In genomic region chr9:104094534-104095020, GRCh38 we compare ENCODE assay signal across 8 cellular contexts. TPM values are rescaled to one million over a fixed set of nuclear protein-coding genes. Genes with fewer than 3 reads are reported as not detected.
DNase-seq lines count a peak whose midpoint lies in the region; ATAC-seq and TF ChIP-seq lines count a peak whose summit lies in the region.

No MANE protein-coding gene starts in this region.

- H3K4me3 ChIP-seq in SJCRH30 (peak overlapping the region; percentile 92), fibroblast of villous mesenchyme (ENCODE audit: low read depth, low read length) (peak overlapping the region; percentile 87), skeletal muscle tissue (ENCODE audit: low read length in 3 of 3) (peak overlapping the region; percentile 84 to 95 (median 88))

- peaks cover 16% of the 10 kb centered on the region for H3K36me3 ChIP-seq in SJCRH30
- no peaks in the 10 kb centered on the region for H3K36me3 ChIP-seq in skeletal muscle tissue (ENCODE audit: control insufficient read depth in 3 of 3, insufficient read depth in 3 of 3, low read length in 3 of 3)

- no peaks in the 10 kb centered on the region for H3K27me3 ChIP-seq in SJCRH30
- H3K27me3 ChIP-seq in skeletal muscle tissue (ENCODE audit: control insufficient read depth in 3 of 3, insufficient read depth in 3 of 3, low read length in 3 of 3) = no peaks in the 10 kb centered on the region

- peak; percentile 3 for ATAC-seq in HG03045 (IDR thresholded peaks at IDR 0.05; ENCODE audit: unreplicated experiment)
- ATAC-seq in HG02870 (IDR thresholded peaks at IDR 0.05; ENCODE audit: unreplicated experiment) = no peak

- peak overlapping the region; percentile 59 to 88 (median 68) for H3K9ac ChIP-seq in skeletal muscle tissue (ENCODE audit: low read depth in 1 of 3, low read length in 3 of 3)

- peak; percentile 1 for DNase-seq in stimulated activated CD8-positive, alpha-beta memory T cell treated with anti-CD3 and anti-CD28 coated beads, Interleukin-12 subunit alpha, Interleukin-12 subunit beta, amount 100 ng/mL, for 24 hours (ENCODE audit: extremely low read depth)
- DNase-seq in stimulated activated CD8-positive, alpha-beta memory T cell treated with anti-CD3 and anti-CD28 coated beads, Interleukin-4, amount 100 ng/mL, for 48 hours = no peak
- peak in 1 of 2 experiments; percentile 6 for DNase-seq in SJCRH30
- DNase-seq in fibroblast of villous mesenchyme (ENCODE audit: low read depth) = peak; percentile 17
- DNase-seq in activated effector memory CD4-positive, alpha-beta T cell treated with Interleukin-2 at 50 U/mL for 16 hours = no peak

- H3K4me1 ChIP-seq in SJCRH30 (peaks cover 7% of the 10 kb centered on the region; the same call in 1 of the 2 replicates), skeletal muscle tissue (ENCODE audit: control insufficient read depth in 3 of 3, insufficient read depth in 3 of 3, low read length in 3 of 3) (peaks cover 19 to 27% (median 20%) of the 10 kb centered on the region in 3 donors)

- H3K9me3 ChIP-seq in SJCRH30 (replicated peaks) (no peaks in the 10 kb centered on the region), skeletal muscle tissue (ENCODE audit: control insufficient read depth in 3 of 3, low read length in 3 of 3) (no peaks in the 10 kb centered on the region)

- no peak for TF ChIP-seq CTCF in fibroblast of villous mesenchyme (IDR thresholded peaks at IDR 0.05; ENCODE audit: insufficient read depth, low read depth, low read length)

- H3K27ac ChIP-seq in SJCRH30 = peak overlapping the region; percentile 100
- peak overlapping the region; percentile 96 for H3K27ac ChIP-seq in skeletal muscle tissue (ENCODE audit: low read depth, low read length)

RNA-seq across cellular contexts. Expression of gene SMC2, which starts 0.5 kb away (rescaled TPM):
- total RNA-seq in SJCRH30 (2014; rRNA removed; shearing (Covaris generic)) = 94.6 and 107 TPM in 2 replicates
- total RNA-seq in fibroblast of villous mesenchyme (11.6 and 19.0 TPM in 2 replicates), skeletal muscle tissue (11.5 TPM)

Comparison
In these comparisons a context has a peak if more than half of its experiments do, and no peak if none do; other contexts are left out.
1. DNase-seq: peak in stimulated activated CD8-positive, alpha-beta memory T cell treated with anti-CD3 and anti-CD28 coated beads, Interleukin-12 subunit alpha, Interleukin-12 subunit beta, amount 100 ng/mL, for 24 hours (single experiment) and fibroblast of villous mesenchyme (single experiment); none in stimulated activated CD8-positive, alpha-beta memory T cell treated with anti-CD3 and anti-CD28 coated beads, Interleukin-4, amount 100 ng/mL, for 48 hours (single experiment) and activated effector memory CD4-positive, alpha-beta T cell treated with Interleukin-2 at 50 U/mL for 16 hours (single experiment).
2. Peak in every context shown above with its lines, with median percentiles within 50 percentile points of each other: H3K4me3 ChIP-seq.